8 cellular contexts compared by ENCODE assay signal in the genomic region with DNA sequence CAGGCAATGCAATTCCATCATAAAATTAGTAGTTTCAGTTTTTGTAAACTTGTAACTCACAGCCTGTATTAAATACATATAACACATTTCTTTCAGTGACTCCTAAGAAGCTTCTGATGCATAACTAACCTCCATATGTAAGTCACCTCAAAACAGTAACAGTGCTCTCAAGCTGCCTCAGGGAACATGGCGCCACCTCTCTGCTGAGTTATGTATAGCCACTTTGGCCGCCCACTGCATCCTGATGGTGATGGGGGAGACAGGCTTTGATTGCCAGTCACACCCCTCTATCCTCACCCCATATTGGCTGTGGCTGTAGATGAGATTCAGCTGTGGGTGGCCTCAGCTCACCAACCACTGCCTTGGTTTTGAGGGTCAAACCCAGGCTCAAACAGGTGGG. TPM values are rescaled to one million over a fixed set of nuclear protein-coding genes. Genes with fewer than 3 reads are reported as not detected.
A peak's percentile ranks its signal among the peaks of the same experiment; 100 is the strongest.
DNase-seq lines count a peak whose midpoint lies in the region; ATAC-seq lines count a peak whose summit lies in the region.

No MANE protein-coding gene starts in this region.

- H3K4me1 Mint-ChIP-seq in stimulated activated memory B cell treated with anti-CD40 and anti-IgM and Interleukin-4, amounts not matched to agents 10 μg/mL and 1 μg/mL and 100 μg/mL, for 72 hours = peaks cover 32% of the 10 kb centered on the region

- H3K9me3 ChIP-seq in MG63 = no peaks in the 10 kb centered on the region

- H3K27ac Mint-ChIP-seq in stimulated activated memory B cell treated with anti-CD40 and anti-IgM and Interleukin-4, amounts not matched to agents 10 μg/mL and 1 μg/mL and 100 μg/mL, for 72 hours = no peak overlapping the region

- no peak for ATAC-seq in GM21526 (IDR thresholded peaks at IDR 0.05; ENCODE audit: low FRiP score, unreplicated experiment)
- ATAC-seq in stimulated activated memory B cell treated with anti-CD40 and anti-IgM and Interleukin-4, amounts not matched to agents 10 μg/mL and 1 μg/mL and 100 μg/mL, for 72 hours = no peak

- H3K4me3 ChIP-seq in MG63 = no peak overlapping the region

- H3K9me3 Mint-ChIP-seq in stimulated activated memory B cell treated with anti-CD40 and anti-IgM and Interleukin-4, amounts not matched to agents 10 μg/mL and 1 μg/mL and 100 μg/mL, for 72 hours = peaks cover 16% of the 10 kb centered on the region

- peaks cover 44% of the 10 kb centered on the region for H3K36me3 Mint-ChIP-seq in stimulated activated memory B cell treated with anti-CD40 and anti-IgM and Interleukin-4, amounts not matched to agents 10 μg/mL and 1 μg/mL and 100 μg/mL, for 72 hours

- no peaks in the 10 kb centered on the region for H3K36me3 ChIP-seq in MG63

- H3K27me3 Mint-ChIP-seq in stimulated activated memory B cell treated with anti-CD40 and anti-IgM and Interleukin-4, amounts not matched to agents 10 μg/mL and 1 μg/mL and 100 μg/mL, for 72 hours = no peaks in the 10 kb centered on the region

- peak; percentile 79 for DNase-seq in activated effector memory CD4-positive, alpha-beta T cell treated with anti-CD3 and anti-CD28 coated beads, Interleukin-2, amount 50 U/mL, for 16 hours
- DNase-seq in activated effector memory CD4-positive, alpha-beta T cell treated with Interleukin-2 at 50 U/mL for 16 hours = no peak
- DNase-seq in MG63 (peak; percentile 5), activated T-cell treated with anti-CD3 and anti-CD28 coated beads for 48 hours (ENCODE audit: low read depth) (peak; percentile 53), iPS-NIHi11 (ENCODE audit: low spot score) (peak; percentile 30), GF-D8 (lab: John Stamatoyannopoulos, UW) (no peak)

- no peaks in the 10 kb centered on the region for H3K27me3 ChIP-seq in MG63

- H3K4me3 Mint-ChIP-seq in stimulated activated memory B cell treated with anti-CD40 and anti-IgM and Interleukin-4, amounts not matched to agents 10 μg/mL and 1 μg/mL and 100 μg/mL, for 72 hours = no peak overlapping the region

RNA-seq across cellular contexts. Expression of gene LRBA, which starts 54.3 kb away (rescaled TPM):
- total RNA-seq in MG63 (2014; rRNA removed; shearing (Covaris generic); ENCODE audit: low replicate concordance) = 4.7 and 11.8 TPM in 2 replicates

Comparison
In these comparisons a context has a peak if more than half of its experiments do, and no peak if none do; other contexts are left out.
1. DNase-seq: peak in activated effector memory CD4-positive, alpha-beta T cell treated with anti-CD3 and anti-CD28 coated beads, Interleukin-2, amount 50 U/mL, for 16 hours (single experiment), MG63 (single experiment), activated T-cell treated with anti-CD3 and anti-CD28 coated beads for 48 hours (single experiment) and iPS-NIHi11 (single experiment); none in activated effector memory CD4-positive, alpha-beta T cell treated with Interleukin-2 at 50 U/mL for 16 hours (single experiment) and GF-D8 (single experiment).